In the genomic region with DNA sequence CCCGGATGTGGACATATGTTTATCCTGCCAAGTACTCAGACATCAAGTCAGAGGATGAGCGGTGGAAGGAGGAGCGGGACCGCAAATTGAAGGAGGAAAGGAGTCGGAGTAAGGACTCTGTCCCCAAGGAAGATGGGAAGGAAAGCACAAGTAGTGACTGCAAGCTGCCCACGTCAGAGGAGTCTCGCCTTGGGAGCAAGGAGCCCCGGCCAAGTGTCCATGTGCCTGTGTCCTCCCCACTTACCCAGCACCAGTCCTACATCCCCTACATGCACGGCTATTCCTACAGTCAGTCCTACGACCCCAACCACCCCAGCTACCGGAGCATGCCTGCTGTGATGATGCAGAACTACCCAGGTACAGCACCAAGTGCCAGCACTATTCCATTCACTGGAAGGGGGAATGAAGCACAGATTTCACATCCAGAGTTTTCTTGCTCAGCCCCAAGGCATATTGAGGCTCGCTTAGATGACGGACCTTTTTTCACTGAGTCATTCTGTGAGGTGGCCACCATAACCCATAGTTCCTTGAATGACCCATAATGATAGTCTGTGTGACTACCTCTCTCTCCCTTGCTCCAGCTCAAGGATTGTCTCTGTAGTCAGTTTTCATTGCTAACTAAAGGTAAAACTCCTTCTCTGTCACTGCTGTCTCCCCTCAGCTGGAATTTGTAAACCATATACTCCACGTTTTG, we compare ENCODE assay signal across 1 cellular context.
TF ChIP-seq lines count a peak whose summit lies in the region.

No MANE protein-coding gene starts in this region.

TF ChIP-seq in K562, 482 proteins besides CTCF, POLR2A, EP300 and RAD21:
- TF ChIP-seq WHSC1 (IDR thresholded peaks at IDR 0.05; ENCODE audit: low read length) (peak; percentile 65), NFE2 (IDR thresholded peaks at IDR 0.05; ENCODE audit: low read depth) (0 out of 2 replicates have a peak, but pooled peaks have one; percentile 23)
- TF ChIP-seq, protein P1, sequence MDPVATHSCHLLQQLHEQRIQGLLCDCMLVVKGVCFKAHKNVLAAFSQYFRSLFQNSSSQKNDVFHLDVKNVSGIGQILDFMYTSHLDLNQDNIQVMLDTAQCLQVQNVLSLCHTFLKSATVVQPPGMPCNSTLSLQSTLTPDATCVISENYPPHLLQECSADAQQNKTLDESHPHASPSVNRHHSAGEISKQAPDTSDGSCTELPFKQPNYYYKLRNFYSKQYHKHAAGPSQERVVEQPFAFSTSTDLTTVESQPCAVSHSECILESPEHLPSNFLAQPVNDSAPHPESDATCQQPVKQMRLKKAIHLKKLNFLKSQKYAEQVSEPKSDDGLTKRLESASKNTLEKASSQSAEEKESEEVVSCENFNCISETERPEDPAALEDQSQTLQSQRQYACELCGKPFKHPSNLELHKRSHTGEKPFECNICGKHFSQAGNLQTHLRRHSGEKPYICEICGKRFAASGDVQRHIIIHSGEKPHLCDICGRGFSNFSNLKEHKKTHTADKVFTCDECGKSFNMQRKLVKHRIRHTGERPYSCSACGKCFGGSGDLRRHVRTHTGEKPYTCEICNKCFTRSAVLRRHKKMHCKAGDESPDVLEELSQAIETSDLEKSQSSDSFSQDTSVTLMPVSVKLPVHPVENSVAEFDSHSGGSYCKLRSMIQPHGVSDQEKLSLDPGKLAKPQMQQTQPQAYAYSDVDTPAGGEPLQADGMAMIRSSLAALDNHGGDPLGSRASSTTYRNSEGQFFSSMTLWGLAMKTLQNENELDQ (CRISPR knock-in tag; IDR thresholded peaks at IDR 0.05; ENCODE audit: borderline replicate concordance): no peak
